8 cellular contexts compared by ENCODE assay signal in genomic region chr11:103091810-103092524, GRCh38. TPM values are rescaled to one million over a fixed set of nuclear protein-coding genes. Genes with fewer than 3 reads are reported as not detected.
DNase-seq lines count a peak whose midpoint lies in the region; ATAC-seq and TF ChIP-seq lines count a peak whose summit lies in the region.

DCUN1D5 (minus strand) TSS chr11:103092160; CDS start chr11:103091872, 288 bp downstream.

- no peak for TF ChIP-seq CTCF in prostate gland (IDR thresholded peaks at IDR 0.05)

- DNase-seq in NCI-H187 (lab: John Stamatoyannopoulos, UW) (peak; percentile 83 to 86), T-helper 2 cell (peak; percentile 84 to 95 (median 92)), left ventricle myocardium superior (peak; percentile 97), prostate gland (ENCODE audit: low spot score) (peak; percentile 96)

- WGBS in prostate gland, result under 1% methylated on average over 51 of the region's 54 CpGs
- under 1% methylated on average over 54 of the region's 54 CpGs for WGBS in urinary bladder

- H3K4me1 ChIP-seq in prostate gland (replicated peaks) (no peaks in the 10 kb centered on the region), urinary bladder (ENCODE audit: insufficient read depth) (no peaks in the 10 kb centered on the region)

- peak within 1 kb of the TSS; percentile 85 to 95 for H3K4me3 ChIP-seq in prostate gland
- peak within 1 kb of the TSS; percentile 98 for H3K4me3 ChIP-seq in urinary bladder (ENCODE audit: low read depth, low read length)

- TF ChIP-seq POLR2A in prostate gland (IDR thresholded peaks at IDR 0.05), result peak; percentile 65

- intact Hi-C loops in left ventricle myocardium superior (cut with micrococcal nuclease), result no loop called here
- intact Hi-C loops in prostate gland (cut with DNase I), result loop anchor here (2.0 kb wide), 1 partner anchor 17 kb away; the partner anchor contains the start of gene DYNC2H1

- no peaks in the 10 kb centered on the region for H3K36me3 ChIP-seq in prostate gland
- H3K36me3 ChIP-seq in urinary bladder (ENCODE audit: insufficient read depth), result no peaks in the 10 kb centered on the region

- no peaks in the 10 kb centered on the region for H3K9me3 ChIP-seq in prostate gland

- ATAC-seq in GM18498 (IDR thresholded peaks at IDR 0.05; ENCODE audit: unreplicated experiment) (peak; percentile 100), HG02938 (IDR thresholded peaks at IDR 0.05; ENCODE audit: unreplicated experiment) (peak; percentile 99), left ventricle myocardium superior (peak; percentile 100)

- H3K27ac ChIP-seq in angular gyrus (ENCODE audit: low read depth, low read length) (peak within 1 kb of the TSS; percentile 24), prostate gland (peak within 1 kb of the TSS; percentile 84 to 85), urinary bladder (ENCODE audit: low read depth) (peak within 1 kb of the TSS; percentile 81)

- H3K27me3 ChIP-seq in prostate gland (replicated peaks; ENCODE audit: insufficient read depth), result no peaks in the 10 kb centered on the region

RNA-seq across cellular contexts. Expression of gene DCUN1D5, which starts in this region (rescaled TPM):
- total RNA-seq in left ventricle myocardium superior (29.0 TPM), prostate gland (10 to 100 TPM; 38.9 to 74.8 TPM), urinary bladder (27.2 TPM)
- 23.8 TPM for polyA plus RNA-seq in urinary bladder

Comparison
In these comparisons a context has a peak if more than half of its experiments do, and no peak if none do; other contexts are left out.
1. Peak in every context shown above with its lines: DNase-seq, ATAC-seq, H3K4me3 ChIP-seq and H3K27ac ChIP-seq.
2. H3K27ac ChIP-seq: peak in every context shown above with its lines; median percentile 84 in prostate gland; 81 in urinary bladder; 24 in angular gyrus.